In the genomic region with DNA sequence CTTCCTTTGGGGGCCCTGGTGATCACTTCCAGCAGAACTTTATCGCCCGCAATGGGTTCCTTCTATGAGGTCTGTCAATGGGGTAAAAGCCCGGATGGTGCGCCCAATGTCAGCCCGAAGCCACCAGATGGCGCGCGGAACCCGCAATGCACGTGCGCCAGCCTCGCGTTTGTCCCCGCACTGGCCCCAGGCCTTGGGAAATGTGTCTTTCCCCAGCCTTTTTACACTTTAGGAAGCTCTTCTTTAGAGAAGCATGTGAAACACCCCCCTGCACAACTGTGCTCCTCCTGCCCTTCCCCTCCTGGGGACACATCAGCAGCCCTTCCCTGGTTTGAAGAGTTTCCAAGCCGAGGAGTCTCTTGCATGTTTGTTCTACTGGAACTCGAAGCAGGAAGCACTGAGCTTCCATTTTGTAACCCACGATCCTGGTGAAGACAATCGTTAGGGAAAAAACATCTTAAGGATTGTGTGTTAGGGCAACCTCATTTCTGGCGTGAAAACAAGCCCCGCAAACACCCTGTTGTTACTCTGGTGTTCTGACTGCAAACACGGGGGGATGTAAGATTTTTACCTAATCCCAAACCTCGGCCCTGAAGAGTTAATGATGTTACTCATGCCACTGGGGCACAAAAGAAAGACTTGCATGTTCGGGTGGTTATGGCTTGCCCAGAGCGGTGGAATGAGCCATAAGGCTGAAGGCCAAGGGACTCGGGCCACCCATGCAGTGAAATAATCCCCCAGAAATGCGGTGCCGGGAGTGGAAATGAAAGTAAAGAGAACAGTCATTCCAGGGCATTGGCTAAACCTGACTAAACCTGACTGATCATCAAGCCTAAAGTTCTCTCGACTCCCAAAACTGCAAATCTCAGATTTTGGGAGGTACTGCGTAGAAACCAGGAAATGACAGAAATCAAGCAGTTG, we compare ENCODE assay signal across 8 cellular contexts. TPM values are rescaled to one million over a fixed set of nuclear protein-coding genes. Genes with fewer than 3 reads are reported as not detected.
A peak's percentile ranks its signal among the peaks of the same experiment; 100 is the strongest.
DNase-seq lines count a peak whose midpoint lies in the region; ATAC-seq and TF ChIP-seq lines count a peak whose summit lies in the region.

No MANE protein-coding gene starts in this region.

- no peaks in the 10 kb centered on the region for H4K20me1 ChIP-seq in OCI-LY3 (ENCODE audit: insufficient read depth, low read length)

- POLR2A ChIA-PET in AG04450 (lab: Yijun Ruan, JAX), result interaction anchor here (0.6 to 2.3 kb wide), 12 partner anchors 13 to 601 kb away, joined by 3 to 14 read pairs (median 4); a partner anchor contains a TSS

- peak overlapping the region; percentile 98 for H2AFZ ChIP-seq in OCI-LY3 (ENCODE audit: low read depth, low read length)

- peak overlapping the region; percentile 95 for H3K4me2 ChIP-seq in OCI-LY3 (ENCODE audit: low read length)

- CTCF ChIA-PET in AG04450 (lab: Charles Lee), result interaction anchor here (0.5 to 3.6 kb wide), 58 partner anchors 8 to 623 kb away, joined by 3 to 42 read pairs (median 4); a partner anchor contains a TSS

- peak; percentile 69 for DNase-seq in AG04450 (ENCODE audit: low read depth, low spot score)
- peak; percentile 81 for DNase-seq in HuH-7 (ENCODE audit: low spot score)
- peak; percentile 82 for DNase-seq in activated T-cell treated with anti-CD3 and anti-CD28 coated beads for 4 hours
- DNase-seq in epithelial cell of esophagus (ENCODE audit: low read depth), result peak; percentile 94
- DNase-seq in stimulated activated CD8-positive, alpha-beta memory T cell treated with anti-CD3 and anti-CD28 coated beads, Interleukin-4, amount 100 ng/mL, for 24 hours (ENCODE audit: low read depth), result peak; percentile 71

- TF ChIP-seq CTCF in AG04450 (IDR thresholded peaks at IDR 0.05; ENCODE audit: low read depth, low read length), result peak; percentile 94
- peak; percentile 99 for TF ChIP-seq CTCF in OCI-LY3 (IDR thresholded peaks at IDR 0.05; ENCODE audit: low read depth, low read length)
- peak; percentile 91 for TF ChIP-seq CTCF in epithelial cell of esophagus (IDR thresholded peaks at IDR 0.05; ENCODE audit: insufficient read depth, low read depth, low read length, missing control alignments)

- H3K4me1 ChIP-seq in OCI-LY3 (ENCODE audit: low read length) (peaks cover 52% of the 10 kb centered on the region), muscle layer of colon (ENCODE audit: insufficient read depth, low read length) (peaks cover 25% of the 10 kb centered on the region)

- H3K9ac ChIP-seq in OCI-LY3 (ENCODE audit: low read length), result peak overlapping the region; percentile 67
- peak overlapping the region; percentile 12 for H3K9ac ChIP-seq in muscle layer of colon (ENCODE audit: low read length)

- H3K4me3 ChIP-seq in AG04450 (ENCODE audit: low read depth, low read length) (peak overlapping the region; percentile 39), OCI-LY3 (ENCODE audit: low read length) (peak overlapping the region; percentile 72), epithelial cell of esophagus (ENCODE audit: low read length) (no peak overlapping the region), muscle layer of colon (ENCODE audit: low read depth in 1 of 2, low read length in 2 of 2) (peak overlapping the region; percentile 3 to 40)

- H3K27me3 ChIP-seq in AG04450 (ENCODE audit: control insufficient read depth, insufficient read depth, low read length) (no peaks in the 10 kb centered on the region), OCI-LY3 (ENCODE audit: low read depth, low read length) (peaks cover 33% of the 10 kb centered on the region), muscle layer of colon (ENCODE audit: control insufficient read depth in 1 of 2, insufficient read depth in 2 of 2, low read length in 2 of 2) (no peaks in the 10 kb centered on the region)

- H3K36me3 ChIP-seq in OCI-LY3 (replicated peaks; ENCODE audit: low read depth, low read length) (no peaks in the 10 kb centered on the region), muscle layer of colon (ENCODE audit: insufficient read depth, low read length) (no peaks in the 10 kb centered on the region)

- H3K27ac ChIP-seq in AG04450 (ENCODE audit: low read depth, low read length), result peak overlapping the region; percentile 93
- peak overlapping the region; percentile 26 for H3K27ac ChIP-seq in OCI-LY3 (ENCODE audit: low read length)
- peak overlapping the region; percentile 85 for H3K27ac ChIP-seq in muscle layer of colon (ENCODE audit: low read depth, low read length)

- no peaks in the 10 kb centered on the region for H3K79me2 ChIP-seq in OCI-LY3 (ENCODE audit: low read length)

- H3K9me3 ChIP-seq in AG04450 (ENCODE audit: control insufficient read depth, insufficient read depth, low read length) (no peaks in the 10 kb centered on the region), OCI-LY3 (ENCODE audit: insufficient read depth, low read length) (no peaks in the 10 kb centered on the region; the same call in 1 of the 2 replicates), muscle layer of colon (ENCODE audit: low read length) (no peaks in the 10 kb centered on the region)

- peak; percentile 51 for ATAC-seq in GM19035 (IDR thresholded peaks at IDR 0.05; ENCODE audit: unreplicated experiment)

RNA-seq across cellular contexts. Expression of a gene that starts 20.4 kb away (rescaled TPM):
- 19.4 and 22.6 TPM in 2 replicates for polyA plus RNA-seq in AG04450 (2011; rRNA removed)
- polyA minus RNA-seq in AG04450 (2011; rRNA and poly(A)+ RNA removed), result 11.2 and 14.5 TPM in 2 replicates

Comparison
In these comparisons a context has a peak if more than half of its experiments do, and no peak if none do; other contexts are left out.
1. H3K27ac ChIP-seq: peak in every context shown above with its lines; median percentile 93 in AG04450; 85 in muscle layer of colon; 26 in OCI-LY3.